In the genomic region with DNA sequence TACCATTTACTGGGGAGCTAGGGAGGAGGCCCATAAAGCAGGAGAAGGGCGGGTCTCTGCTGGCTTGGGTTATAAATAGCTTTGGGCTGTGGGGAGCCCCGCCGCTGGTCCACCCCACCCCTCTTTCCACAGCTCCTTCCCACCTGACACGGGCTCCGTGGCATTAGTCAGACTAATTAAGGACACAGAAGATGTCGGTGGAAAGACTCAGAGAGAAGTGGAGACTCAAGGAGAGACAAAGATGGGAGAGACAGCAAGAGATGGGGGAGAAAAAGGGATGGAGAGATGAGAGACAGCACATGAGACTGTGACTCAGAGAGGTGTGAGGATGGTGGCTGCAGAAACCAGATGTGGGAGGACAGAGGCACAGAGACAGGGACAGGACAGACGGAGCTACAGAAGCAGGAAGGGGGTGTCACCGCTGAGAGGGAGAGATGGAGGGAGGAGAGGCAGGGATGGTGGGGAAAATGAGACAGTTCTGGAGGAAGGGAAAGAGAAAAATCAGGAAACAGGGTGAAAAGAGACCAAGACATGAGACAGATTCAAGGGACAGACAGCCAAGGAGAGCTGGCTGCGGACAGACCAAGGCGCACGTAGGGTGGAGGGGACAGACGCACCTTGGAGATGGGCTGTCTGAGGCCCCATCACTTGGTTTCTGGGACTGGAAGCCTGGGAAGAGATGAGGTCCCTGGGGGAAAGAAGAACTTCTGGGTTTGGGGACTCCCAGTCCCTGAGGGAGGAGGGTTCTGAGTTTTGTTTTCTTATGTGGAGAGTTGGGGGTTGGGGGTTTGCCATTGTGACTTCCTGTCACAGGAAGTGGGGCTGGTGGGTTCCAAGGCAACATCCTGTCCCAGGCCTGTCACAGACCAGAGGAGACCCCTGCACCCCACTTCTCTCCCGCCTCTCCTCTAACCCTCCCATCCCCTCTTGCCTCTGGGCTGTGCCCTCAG, we compare ENCODE assay signal across 8 cellular contexts. TPM values are rescaled to one million over a fixed set of nuclear protein-coding genes. Genes with fewer than 3 reads are reported as not detected.
DNase-seq lines count a peak whose midpoint lies in the region; ATAC-seq lines count a peak whose summit lies in the region.

No MANE protein-coding gene starts in this region.

- in situ Hi-C loops in G401 (cut with HindIII; ENCODE audit: low sequenced_read_pairs) = no loop called here

- peak; percentile 72 for DNase-seq in stimulated activated CD4-positive, alpha-beta T cell treated with anti-CD3 and anti-CD28 coated beads, Interleukin-15, amount 100 ng/mL, for 24 hours
- no peak for DNase-seq in stimulated activated CD4-positive, alpha-beta T cell treated with anti-CD3 and anti-CD28 coated beads, Interleukin-2, amount 100 ng/mL, for 48 hours
- DNase-seq in mesendoderm (peak; percentile 43), sciatic nerve (ENCODE audit: low spot score) (no peak), G401 (ENCODE audit: low spot score) (no peak), NCI-H1048 (lab: John Stamatoyannopoulos, UW) (no peak)

- no peaks in the 10 kb centered on the region for H3K9me3 Mint-ChIP-seq in activated T-helper 17 cell treated with anti-CD3 and anti-CD28 coated beads, Interleukin-2, amount 50 U/mL, for 72 hours

- H3K18ac ChIP-seq in mesendoderm (ENCODE audit: low read length) = no peak overlapping the region

- peaks cover 90% of the 10 kb centered on the region for H3K36me3 Mint-ChIP-seq in activated T-helper 17 cell treated with anti-CD3 and anti-CD28 coated beads, Interleukin-2, amount 50 U/mL, for 72 hours (ENCODE audit: low read depth)

- H3K27ac Mint-ChIP-seq in activated T-helper 17 cell treated with anti-CD3 and anti-CD28 coated beads, Interleukin-2, amount 50 U/mL, for 72 hours = peak overlapping the region; percentile 83

- peak; percentile 67 for ATAC-seq in activated T-helper 17 cell treated with anti-CD3 and anti-CD28 coated beads, Interleukin-2, amount 50 U/mL, for 72 hours (replicated peaks)
- no peak for ATAC-seq in sciatic nerve
- ATAC-seq in HG03095 (IDR thresholded peaks at IDR 0.05; ENCODE audit: unreplicated experiment) = no peak

- no peaks in the 10 kb centered on the region for H3K36me3 ChIP-seq in mesendoderm (ENCODE audit: control insufficient read depth, insufficient read depth, low read length)

- no peak overlapping the region for H4K5ac ChIP-seq in mesendoderm (ENCODE audit: low read length)

- no peaks in the 10 kb centered on the region for H3K27me3 ChIP-seq in mesendoderm (ENCODE audit: insufficient read depth, low read length, poor library complexity)

- no peak overlapping the region for H4K8ac ChIP-seq in mesendoderm (ENCODE audit: low read depth, low read length)

- H3K4me2 ChIP-seq in mesendoderm (ENCODE audit: low read length) = peak overlapping the region; percentile 8

- no peak overlapping the region for H2BK120ac ChIP-seq in mesendoderm (ENCODE audit: low read depth, low read length)

- no peak overlapping the region for H3K4me3 ChIP-seq in mesendoderm (ENCODE audit: low read length)

- H3K4me1 Mint-ChIP-seq in activated T-helper 17 cell treated with anti-CD3 and anti-CD28 coated beads, Interleukin-2, amount 50 U/mL, for 72 hours = peaks cover 47% of the 10 kb centered on the region

- peaks cover 4% of the 10 kb centered on the region for H3K79me2 ChIP-seq in mesendoderm (ENCODE audit: control insufficient read depth, insufficient read depth, low read length)

- peaks cover 13% of the 10 kb centered on the region for H3K4me1 ChIP-seq in mesendoderm (ENCODE audit: control insufficient read depth, low read depth, low read length)

- peak overlapping the region; percentile 29 for H3K9ac ChIP-seq in mesendoderm (ENCODE audit: low read length)

- H3K27me3 Mint-ChIP-seq in activated T-helper 17 cell treated with anti-CD3 and anti-CD28 coated beads, Interleukin-2, amount 50 U/mL, for 72 hours = no peaks in the 10 kb centered on the region

- no peak overlapping the region for H2BK15ac ChIP-seq in mesendoderm (replicated peaks; ENCODE audit: low read depth)

- H3K56ac ChIP-seq in mesendoderm (ENCODE audit: low read length) = peak overlapping the region; percentile 89

- peak overlapping the region; percentile 74 for H3K4ac ChIP-seq in mesendoderm (ENCODE audit: low read depth, low read length)

- intact Hi-C loops in sciatic nerve (cut with DNase I) = no loop called here

- no CpG with 5 or more reads among the region's 13 CpGs for WGBS in mesendoderm (ENCODE audit: extremely low coverage, insufficient coverage, low lambda C conversion rate)

- peaks cover 7% of the 10 kb centered on the region for H3K79me1 ChIP-seq in mesendoderm (ENCODE audit: low read length)

- peak overlapping the region; percentile 41 for H3K27ac ChIP-seq in mesendoderm (ENCODE audit: low read depth, low read length)

- H3K4me3 Mint-ChIP-seq in activated T-helper 17 cell treated with anti-CD3 and anti-CD28 coated beads, Interleukin-2, amount 50 U/mL, for 72 hours = peak overlapping the region; percentile 80

- peak overlapping the region; percentile 65 for H2BK5ac ChIP-seq in mesendoderm (ENCODE audit: low read length)

- no peak overlapping the region for H3K23ac ChIP-seq in mesendoderm (ENCODE audit: low read length)

- peak overlapping the region; percentile 83 for H2AK5ac ChIP-seq in mesendoderm (ENCODE audit: low read length)

RNA-seq across cellular contexts. Expression of gene ARHGEF1, which starts 4.1 kb away (rescaled TPM):
- 100 to 1,000 TPM; 255 to 337 TPM for total RNA-seq in activated T-helper 17 cell treated with anti-CD3 and anti-CD28 coated beads, Interleukin-2, amount 50 U/mL, for 72 hours
- polyA plus RNA-seq in mesendoderm (2013, experiment 1 of 2) = 38.0 TPM
- 36.4 TPM for polyA plus RNA-seq in mesendoderm (2013, experiment 2 of 2)
- total RNA-seq in sciatic nerve = 137 TPM
- 33.0 and 43.6 TPM in 2 replicates for total RNA-seq in G401 (2014; rRNA removed; shearing (Covaris generic))

RNA-seq across cellular contexts. Expression of gene CD79A, which starts 10.0 kb away (rescaled TPM):
- under 1 TPM; 0.22 to 0.98 TPM for total RNA-seq in activated T-helper 17 cell treated with anti-CD3 and anti-CD28 coated beads, Interleukin-2, amount 50 U/mL, for 72 hours
- polyA plus RNA-seq in mesendoderm (2013, experiment 1 of 2) = 0.41 TPM
- 0.46 TPM for polyA plus RNA-seq in mesendoderm (2013, experiment 2 of 2)
- total RNA-seq in sciatic nerve = 2.1 TPM
- total RNA-seq in G401 (2014; rRNA removed; shearing (Covaris generic)) = 1.0 and 1.4 TPM in 2 replicates

RNA-seq across cellular contexts. Expression of gene RPS19, which starts 27.0 kb away (rescaled TPM):
- 1,000 to 10,000 TPM; 3,531 to 4,049 TPM for total RNA-seq in activated T-helper 17 cell treated with anti-CD3 and anti-CD28 coated beads, Interleukin-2, amount 50 U/mL, for 72 hours
- 3,019 TPM for polyA plus RNA-seq in mesendoderm (2013, experiment 1 of 2)
- polyA plus RNA-seq in mesendoderm (2013, experiment 2 of 2) = 2,972 TPM
- total RNA-seq in sciatic nerve = 788 TPM
- total RNA-seq in G401 (2014; rRNA removed; shearing (Covaris generic)) = 3,257 and 3,896 TPM in 2 replicates

RNA-seq across cellular contexts. Expression of gene ERFL, which starts 41.2 kb away (rescaled TPM):
- 1 to 10 TPM in 1 of 2 donors, under 1 TPM in 1; 0.89 to 2.1 TPM for total RNA-seq in activated T-helper 17 cell treated with anti-CD3 and anti-CD28 coated beads, Interleukin-2, amount 50 U/mL, for 72 hours
- not detected for polyA plus RNA-seq in mesendoderm (2013, experiment 1 of 2)
- polyA plus RNA-seq in mesendoderm (2013, experiment 2 of 2) = not detected
- total RNA-seq in sciatic nerve = 0.27 TPM
- not detected in 2 replicates for total RNA-seq in G401 (2014; rRNA removed; shearing (Covaris generic))

RNA-seq across cellular contexts. Expression of gene DMRTC2, which starts 42.2 kb away (rescaled TPM):
- not detected for total RNA-seq in activated T-helper 17 cell treated with anti-CD3 and anti-CD28 coated beads, Interleukin-2, amount 50 U/mL, for 72 hours
- polyA plus RNA-seq in mesendoderm (2013, experiment 1 of 2) = not detected
- polyA plus RNA-seq in mesendoderm (2013, experiment 2 of 2) = not detected
- not detected for total RNA-seq in sciatic nerve
- total RNA-seq in G401 (2014; rRNA removed; shearing (Covaris generic)) = not detected in 2 replicates

Comparison
In these comparisons a context has a peak if more than half of its experiments do, and no peak if none do; other contexts are left out.
1. DNase-seq: peak in stimulated activated CD4-positive, alpha-beta T cell treated with anti-CD3 and anti-CD28 coated beads, Interleukin-15, amount 100 ng/mL, for 24 hours (single experiment) and mesendoderm (single experiment); none in stimulated activated CD4-positive, alpha-beta T cell treated with anti-CD3 and anti-CD28 coated beads, Interleukin-2, amount 100 ng/mL, for 48 hours (0 of 2), sciatic nerve (single experiment), G401 (single experiment) and NCI-H1048 (single experiment).